Comparison of ENCODE assay signal across 14 cellular contexts in the genomic region with DNA sequence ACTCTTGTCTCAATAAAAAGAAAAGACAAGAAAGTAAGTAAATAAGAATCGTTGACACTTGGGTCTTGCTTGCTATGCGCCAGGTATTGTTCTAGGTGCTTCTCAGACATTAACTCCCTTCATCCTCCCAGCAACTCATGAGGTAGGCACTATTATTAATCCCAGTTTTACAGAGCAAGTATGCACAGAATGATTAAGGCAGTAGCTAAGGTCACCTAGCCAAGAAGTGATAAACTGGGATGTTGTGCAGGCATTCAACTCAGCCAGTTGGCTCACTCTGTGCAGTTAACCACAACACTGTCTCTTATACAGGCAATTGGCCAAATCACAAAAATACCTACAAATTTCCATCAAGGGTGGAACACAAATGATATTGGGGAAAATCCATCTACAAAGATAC.
"Had no signal": no experiment of that assay in that cellular context is flagged by ENCODE, and none has a peak within 500 bp of the region (broad histone marks: within the 10 kb centered on the region; RNA-seq: fewer than 3 reads in every experiment).

No MANE protein-coding gene starts in this region.

- ATAC-seq: body of pancreas; naive thymus-derived CD4-positive, alpha-beta T cell; psoas muscle; right lobe of liver had no signal

- H3K4me3 ChIP-seq: body of pancreas, dorsolateral prefrontal cortex, psoas muscle, right lobe of liver, smooth muscle cell, thoracic aorta had no signal

- H3K27me3 ChIP-seq: body of pancreas, dorsolateral prefrontal cortex, right lobe of liver had no signal

- H3K36me3 ChIP-seq: right lobe of liver, thoracic aorta had no signal

- DNase-seq: activated CD4-positive, alpha-beta memory T cell treated with anti-CD3 and anti-CD28 coated beads for 36 hours; activated gamma-delta T cell treated with Interleukin-2 at 50 U/mL for 16 hours; activated T-cell treated with anti-CD3 and anti-CD28 coated beads for 4 hours; amygdala; body of pancreas; caudate nucleus; dorsolateral prefrontal cortex; mesenchymal stem cell; naive thymus-derived CD4-positive, alpha-beta T cell; psoas muscle; right lobe of liver; stimulated activated CD4-positive, alpha-beta T cell treated with anti-CD3 and anti-CD28 coated beads, Interleukin-4, amount 100 ng/mL, for 1 hour had no signal

- H3K9me3 ChIP-seq: body of pancreas, psoas muscle, right lobe of liver, thoracic aorta had no signal

- H3K4me1 ChIP-seq: psoas muscle had no signal

- H3K27ac ChIP-seq: body of pancreas, dorsolateral prefrontal cortex, psoas muscle, right lobe of liver, thoracic aorta had no signal

- H3K4me2 ChIP-seq: smooth muscle cell had no signal
